Comparison of ENCODE assay signal across 36 cellular contexts in the genomic region with DNA sequence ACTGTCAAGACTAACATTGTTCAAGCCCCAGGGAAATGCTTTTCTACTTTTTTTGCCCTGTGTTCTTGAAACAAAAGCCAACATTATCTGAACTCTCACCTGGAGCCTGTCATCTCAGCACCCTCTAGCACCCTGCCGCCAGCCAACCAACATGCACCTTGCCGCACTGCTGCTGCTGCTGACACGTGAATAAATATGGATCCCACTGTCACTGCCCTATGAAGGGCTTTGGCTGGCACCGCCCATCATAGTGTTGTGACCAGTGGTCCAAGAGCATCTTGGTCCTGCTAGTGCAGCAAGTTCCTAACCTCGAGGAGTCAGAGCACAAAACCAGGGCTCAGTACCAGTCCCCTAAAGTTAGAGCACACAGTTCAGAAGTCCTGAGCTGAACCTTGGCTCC.
"Had no signal": no experiment of that assay in that cellular context is flagged by ENCODE, and none has a peak within 500 bp of the region (broad histone marks: within the 10 kb centered on the region; RNA-seq: fewer than 3 reads in every experiment).

No MANE protein-coding gene starts in this region.

- H3K9ac ChIP-seq: KMS-11 had no signal

- H3K36me3 ChIP-seq: MG63 had no signal

- H3K27me3 ChIP-seq: MG63 had no signal

- H3K4me2 ChIP-seq: KMS-11 had no signal

- DNase-seq: Karpas-422, Kasumi-1, KBM-7, KG1, MG63, MM.1S, MV-4-11, NCI-H1048, NCI-H1092, NCI-H1092 treated with DMSO at 0.1 percent for 48 hours, NCI-H1105, NCI-H1105 treated with DMSO at 0.1 percent for 48 hours, NCI-H1417, NCI-H1417 treated with DMSO at 0.1 percent for 48 hours, NCI-H1436, NCI-H1436 treated with DMSO at 0.1 percent for 48 hours, NCI-H146, NCI-H1694, NCI-H1694 treated with DMSO at 0.1 percent for 48 hours, NCI-H187, NCI-H1930, NCI-H2029, NCI-H2029 treated with DMSO at 0.1 percent for 48 hours, NCI-H2081, NCI-H2081 treated with DMSO at 0.1 percent for 48 hours, NCI-H2107, NCI-H2171, NCI-H2171 treated with DMSO at 0.1 percent for 48 hours, NCI-H2227 treated with DMSO at 0.1 percent for 48 hours, NCI-H226, NCI-H345, NCI-H446, NCI-H446 treated with DMSO at 0.1 percent for 48 hours, NCI-H510A, NCI-H510A treated with DMSO at 0.1 percent for 48 hours had no signal

- H3K27ac ChIP-seq: KMS-11 had no signal

- H3K4me3 ChIP-seq: MG63 had no signal
